ENCODE assay signal across 8 cellular contexts in genomic region chr1:94927405-94928175, GRCh38. TPM values are rescaled to one million over a fixed set of nuclear protein-coding genes. Genes with fewer than 3 reads are reported as not detected.
DNase-seq lines count a peak whose midpoint lies in the region; ATAC-seq, FAIRE-seq and TF ChIP-seq lines count a peak whose summit lies in the region.

No MANE protein-coding gene starts in this region.

- H3K36me3 ChIP-seq in SJSA1, result peaks cover 40% of the 10 kb centered on the region

- no peaks in the 10 kb centered on the region for H3K27me3 ChIP-seq in SJSA1 (replicated peaks)

- no peaks in the 10 kb centered on the region for H3K27me3 Mint-ChIP-seq in nephron (ENCODE audit: low read depth)

- peak overlapping the region; percentile 95 to 97 (median 96) for H3K27ac Mint-ChIP-seq in nephron

- no peaks in the 10 kb centered on the region; the same call in 1 of the 2 replicates for H3K9me3 ChIP-seq in SJSA1 (replicated peaks)

- FAIRE-seq in HTR-8/SVneo (lab: Jason Lieb, UNC), result no peak

- peak; percentile 25 for ATAC-seq in HG02678 (IDR thresholded peaks at IDR 0.05; ENCODE audit: unreplicated experiment)

- peak overlapping the region; percentile 94 to 99 (median 96) for H3K4me3 Mint-ChIP-seq in nephron

- DNase-seq in ELR (ENCODE audit: low read depth) (peak; percentile 36), SJSA1 (ENCODE audit: low read depth in 1 of 2, low spot score in 2 of 2) (peak; percentile 57 to 86), epithelial cell of prostate (ENCODE audit: low read depth, low spot score) (no peak), HTR-8/SVneo (ENCODE audit: insufficient read length, low spot score) (no peak), cortex of kidney (lab: John Stamatoyannopoulos, UW) (no peak), CD1c-positive myeloid dendritic cell (ENCODE audit: extremely low spot score) (no peak)

- peaks cover 9% of the 10 kb centered on the region for H3K36me3 Mint-ChIP-seq in nephron (ENCODE audit: low read depth)

- peaks cover 58% of the 10 kb centered on the region for H3K4me1 ChIP-seq in SJSA1 (replicated peaks)

- H3K4me1 Mint-ChIP-seq in nephron, result peaks cover 53% of the 10 kb centered on the region

- peak overlapping the region; percentile 87 for H3K27ac ChIP-seq in SJSA1
- peak overlapping the region; percentile 69 for H3K27ac ChIP-seq in epithelial cell of prostate

- no peaks in the 10 kb centered on the region for H3K9me3 Mint-ChIP-seq in nephron

- H3K4me3 ChIP-seq in SJSA1, result peak overlapping the region; percentile 94

- no peak for TF ChIP-seq CTCF in nephron (IDR thresholded peaks at IDR 0.05; ENCODE audit: unreplicated experiment in 3 of 3)

RNA-seq across cellular contexts. Expression of gene CNN3, which starts 0.7 kb away (rescaled TPM):
- 543 and 602 TPM in 2 replicates for total RNA-seq in SJSA1 (2014; rRNA removed; shearing (Covaris generic))

Comparison
In these comparisons a context has a peak if more than half of its experiments do, and no peak if none do; other contexts are left out.
1. DNase-seq: peak in ELR (single experiment) and SJSA1 (2 of 2); none in epithelial cell of prostate (single experiment), HTR-8/SVneo (single experiment), cortex of kidney (single experiment) and CD1c-positive myeloid dendritic cell (single experiment).